In genomic region chrX:33908074-33908473, GRCh38 we compare ENCODE assay signal across 19 cellular contexts.
DNase-seq lines count a peak whose midpoint lies in the region; ATAC-seq, FAIRE-seq and TF ChIP-seq lines count a peak whose summit lies in the region.
"Had no signal": no experiment of that assay in that cellular context is flagged by ENCODE, and none has a peak within 500 bp of the region (broad histone marks: within the 10 kb centered on the region; RNA-seq: fewer than 3 reads in every experiment).

No MANE protein-coding gene starts in this region.

- H2AFZ ChIP-seq in GM23338 (no peak overlapping the region), H1 (ENCODE audit: low read length) (no peak overlapping the region)
- H2AFZ ChIP-seq: GM23248 had no signal

- H4K91ac ChIP-seq in H1 (replicated peaks; ENCODE audit: insufficient read length, low read length): no peak overlapping the region

- H3K56ac ChIP-seq in H1 (replicated peaks; ENCODE audit: insufficient read length, low read depth, low read length): no peak overlapping the region

- H3K23ac ChIP-seq in H1 (ENCODE audit: insufficient read length): no peak overlapping the region

- H3K27me3 ChIP-seq in GM23338 (ENCODE audit: insufficient read depth): no peaks in the 10 kb centered on the region
- H3K27me3 ChIP-seq in H1 (replicated peaks in 1 of 4; ENCODE audit: control insufficient read depth in 3 of 4, extremely low read depth in 1 of 4, insufficient read depth in 3 of 4, low read length in 3 of 4): no peaks in the 10 kb centered on the region

- POLR2A ChIA-PET in H1 (lab: Charles Lee; ENCODE audit: partially characterized antibody): no interaction called here

- H3K79me2 ChIP-seq in GM23338 (replicated peaks; ENCODE audit: insufficient read depth) (no peaks in the 10 kb centered on the region), H1 (ENCODE audit: control insufficient read depth in 1 of 2, insufficient read depth in 2 of 2, low read length in 2 of 2) (no peaks in the 10 kb centered on the region)

- TF ChIP-seq EP300 in H1 (IDR thresholded peaks at IDR 0.05; ENCODE audit: borderline replicate concordance in 1 of 2, low read depth in 2 of 2, low read length in 2 of 2): no peak

- CTCF ChIA-PET in H1 (lab: Charles Lee; ENCODE audit: partially characterized antibody): no interaction called here

- H4K20me1 ChIP-seq in GM23338 (replicated peaks; ENCODE audit: insufficient read depth): no peaks in the 10 kb centered on the region
- no peaks in the 10 kb centered on the region for H4K20me1 ChIP-seq in H1 (replicated peaks in 1 of 2; ENCODE audit: control insufficient read depth in 1 of 2, insufficient read depth in 2 of 2, low read length in 2 of 2)

- no peaks in the 10 kb centered on the region for H3K9me3 ChIP-seq in H1 (ENCODE audit: insufficient read depth in 2 of 2, low read depth in 1 of 2, low read length in 1 of 2)
- H3K9me3 ChIP-seq in kidney (ENCODE audit: control insufficient read depth in 1 of 2, low read length in 2 of 2): no peaks in the 10 kb centered on the region
- H3K9me3 ChIP-seq: A549, Caco-2 had no signal

- no peak overlapping the region for H3K9ac ChIP-seq in H1 (replicated peaks in 1 of 4; ENCODE audit: extremely low read depth in 1 of 4, low read depth in 3 of 4, low read length in 3 of 4)
- no peak overlapping the region for H3K9ac ChIP-seq in kidney (ENCODE audit: low read length in 2 of 2)
- H3K9ac ChIP-seq: GM23248 had no signal

- H3K23me2 ChIP-seq in H1 (ENCODE audit: low read depth, low read length): no peaks in the 10 kb centered on the region

- peak; percentile 24 for DNase-seq in GM23338 (ENCODE audit: low spot score)
- DNase-seq in H1 (ENCODE audit: low read depth in 1 of 2, low spot score in 2 of 2): no peak
- DNase-seq in kidney: no peak
- DNase-seq in progenitor cell of endocrine pancreas (ENCODE audit: low spot score, unreplicated experiment): no peak
- no peak for DNase-seq in kidney glomerular epithelial cell (lab: John Stamatoyannopoulos, UW)
- DNase-seq in hypothalamus (lab: John Stamatoyannopoulos, UW): no peak
- DNase-seq in NCI-H146 treated with DMSO at 0.1 percent for 48 hours (lab: John Stamatoyannopoulos, UW; ENCODE audit: unreplicated experiment): no peak
- DNase-seq: AML-193; Caco-2; CD4-positive, alpha-beta T cell; GM23248; H9 had no signal

- intact Hi-C loops in kidney (cut with DNase I): no loop called here

- peaks cover 34% of the 10 kb centered on the region for H3K4me1 Mint-ChIP-seq in GM23338
- H3K4me1 Mint-ChIP-seq in progenitor cell of endocrine pancreas (ENCODE audit: low read depth): peaks cover 50% of the 10 kb centered on the region

- H3K14ac ChIP-seq in H1 (ENCODE audit: insufficient read length): no peak overlapping the region

- no peak overlapping the region; the same call in 1 of the 2 replicates for H3K27ac Mint-ChIP-seq in GM23338
- H3K27ac Mint-ChIP-seq in progenitor cell of endocrine pancreas: peak overlapping the region; percentile 23
- H3K27ac Mint-ChIP-seq: CD4-positive, alpha-beta T cell had no signal

- H3K4me3 ChIP-seq in GM23338 (0 out of 2 replicates have a peak overlapping the region, but pooled peaks have one; percentile 30), H1 (ENCODE audit: extremely low read depth in 1 of 4, insufficient read depth in 2 of 4, low read depth in 3 of 4, low read length in 4 of 4) (peak overlapping the region in 1 of 4 experiments; percentile 21; a peak in 1 of 8 replicates), kidney (ENCODE audit: low read length in 2 of 2) (no peak overlapping the region)
- H3K4me3 ChIP-seq: A549, GM23248 had no signal

- H3F3A ChIP-seq in GM23338 (replicated peaks; ENCODE audit: low read depth): no peaks in the 10 kb centered on the region

- H3K36me3 Mint-ChIP-seq in GM23338 (ENCODE audit: low read depth) (peaks cover 8% of the 10 kb centered on the region), progenitor cell of endocrine pancreas (ENCODE audit: insufficient read depth) (peaks cover 5% of the 10 kb centered on the region)

- H3K4ac ChIP-seq in H1 (replicated peaks; ENCODE audit: insufficient read length, low read depth, low read length): no peak overlapping the region

- peaks cover 10% of the 10 kb centered on the region; the same call in 2 of the 3 replicates for H3K9me3 Mint-ChIP-seq in GM23338
- peaks cover 19% of the 10 kb centered on the region for H3K9me3 Mint-ChIP-seq in progenitor cell of endocrine pancreas (ENCODE audit: low read depth)

- no peak overlapping the region for H2BK120ac ChIP-seq in H1 (replicated peaks; ENCODE audit: low read depth, low read length)

- no peak overlapping the region for H3K4me3 Mint-ChIP-seq in GM23338
- H3K4me3 Mint-ChIP-seq in progenitor cell of endocrine pancreas (ENCODE audit: low read depth): no peak overlapping the region
- H3K4me3 Mint-ChIP-seq: CD4-positive, alpha-beta T cell had no signal

- H2BK15ac ChIP-seq in H1 (ENCODE audit: low read length): no peak overlapping the region

- H3K4me1 ChIP-seq in GM23338 (ENCODE audit: insufficient read depth) (peaks cover 24% of the 10 kb centered on the region), H1 (replicated peaks in 1 of 4; ENCODE audit: control insufficient read depth in 3 of 4, insufficient read depth in 4 of 4, low read length in 3 of 4) (peaks cover 0 to 9% (median 3%) of the 10 kb centered on the region in 4 experiments; a peak in 3 of 7 replicates), kidney (ENCODE audit: control insufficient read depth in 1 of 2, insufficient read depth in 1 of 2, low read depth in 1 of 2, low read length in 2 of 2) (no peaks in the 10 kb centered on the region)
- H3K4me1 ChIP-seq: A549, Caco-2 had no signal

- no peak overlapping the region for H4K8ac ChIP-seq in H1 (ENCODE audit: extremely low read depth, insufficient read depth, low read length)

- H2BK12ac ChIP-seq in H1 (ENCODE audit: low read depth, low read length): no peak overlapping the region

- H3K27me3 Mint-ChIP-seq in GM23338 (ENCODE audit: insufficient read depth, low read depth, poor library complexity) (peaks cover 2% of the 10 kb centered on the region), progenitor cell of endocrine pancreas (no peaks in the 10 kb centered on the region)
- H3K27me3 Mint-ChIP-seq: CD4-positive, alpha-beta T cell had no signal

- H2BK20ac ChIP-seq in H1 (ENCODE audit: low read length): no peak overlapping the region

- peak; percentile 73 for ATAC-seq in GM23338
- ATAC-seq: A549 had no signal

- TF ChIP-seq CTCF in GM23338 (conservative IDR thresholded peaks at IDR 0.05; ENCODE audit: low read depth in 2 of 2) (no peak), H1 (IDR thresholded peaks at IDR 0.05; ENCODE audit: control extremely low read depth in 1 of 3, insufficient read depth in 1 of 3, low read depth in 1 of 3, low read length in 3 of 3) (no peak), kidney (IDR thresholded peaks at IDR 0.05; ENCODE audit: borderline replicate concordance, extremely low read depth, insufficient read depth) (no peak), progenitor cell of endocrine pancreas (IDR thresholded peaks at IDR 0.05; ENCODE audit: unreplicated experiment) (no peak)

- H3K4me2 ChIP-seq in GM23338: peak overlapping the region; percentile 60
- peak overlapping the region in 1 of 2 experiments; percentile 33; a peak in 2 of 4 replicates for H3K4me2 ChIP-seq in H1 (ENCODE audit: insufficient read depth in 1 of 2, low read depth in 2 of 2, low read length in 2 of 2)
- H3K4me2 ChIP-seq: A549 had no signal

- H3K27ac ChIP-seq in GM23338 (ENCODE audit: low read depth) (no peak overlapping the region), H1 (ENCODE audit: low read depth, low read length) (no peak overlapping the region), kidney (ENCODE audit: low read depth in 2 of 2, low read length in 2 of 2) (no peak overlapping the region)
- H3K27ac ChIP-seq: 22Rv1, A549, C4-2B, GM23248 had no signal

- H3K9me2 ChIP-seq in GM23338 (ENCODE audit: insufficient read depth): no peaks in the 10 kb centered on the region

- TF ChIP-seq RAD21 in H1 (IDR thresholded peaks at IDR 0.05 in 1 of 2, conservative IDR thresholded peaks at IDR 0.05 in 1 of 2; ENCODE audit: low read depth in 2 of 2, low read length in 2 of 2): no peak

- no peak overlapping the region for H4K5ac ChIP-seq in H1 (ENCODE audit: insufficient read length, low read depth, low read length)

- FAIRE-seq in H1 (lab: Jason Lieb, UNC): peak; percentile 57
- FAIRE-seq in kidney (lab: Jason Lieb, UNC): peak; percentile 27
- FAIRE-seq: A549, D721Med, G401.6, GM12891, GM19239 had no signal

- no peak overlapping the region for H3K18ac ChIP-seq in H1 (ENCODE audit: extremely low read depth, low read length)

- no peaks in the 10 kb centered on the region for H3K36me3 ChIP-seq in GM23338 (ENCODE audit: insufficient read depth)
- H3K36me3 ChIP-seq in H1 (ENCODE audit: control insufficient read depth in 2 of 4, insufficient read depth in 4 of 4, low read length in 3 of 4): no peaks in the 10 kb centered on the region
- H3K36me3 ChIP-seq in kidney (ENCODE audit: control insufficient read depth in 1 of 2, insufficient read depth in 2 of 2, low read length in 2 of 2): no peaks in the 10 kb centered on the region

- no peaks in the 10 kb centered on the region for H3K79me1 ChIP-seq in H1 (ENCODE audit: low read depth, low read length)

- H2AK5ac ChIP-seq in H1 (ENCODE audit: low read depth, low read length): no peak overlapping the region

- no peak overlapping the region for H2BK5ac ChIP-seq in H1 (ENCODE audit: low read depth, low read length)

- no peak for TF ChIP-seq POLR2A in H1 (IDR thresholded peaks at IDR 0.05; ENCODE audit: control extremely low read depth in 1 of 2, low read depth in 2 of 2, low read length in 2 of 2)

TF ChIP-seq in GM23338, 12 proteins besides CTCF, POLR2A, EP300 and RAD21 (continues in another document):
- TF ChIP-seq STAT1 (IDR thresholded peaks at IDR 0.05; ENCODE audit: unreplicated experiment) (no peak), JUNB (IDR thresholded peaks at IDR 0.05; ENCODE audit: unreplicated experiment) (no peak), EZH2phosphoT487 (IDR thresholded peaks at IDR 0.05; ENCODE audit: unreplicated experiment) (no peak), EZH2 (IDR thresholded peaks at IDR 0.05; ENCODE audit: low read depth, unreplicated experiment) (no peak)

TF ChIP-seq in H1, 55 proteins besides CTCF, POLR2A, EP300 and RAD21:
- TF ChIP-seq SAP30 (IDR thresholded peaks at IDR 0.05; ENCODE audit: insufficient read depth, insufficient replicate concordance, low read length) (no peak), FOSL1 (IDR thresholded peaks at IDR 0.05; ENCODE audit: insufficient read depth, low read depth, low read length) (no peak), HDAC6 (IDR thresholded peaks at IDR 0.05; ENCODE audit: low read depth, low read length) (no peak), SP1 (IDR thresholded peaks at IDR 0.05; ENCODE audit: low read depth, low read length) (0 out of 2 replicates have a peak, but pooled peaks have one; percentile 12)
